1 cellular context compared by ENCODE assay signal in genomic region chr5:96279796-96280542, GRCh38.
TF ChIP-seq lines count a peak whose summit lies in the region.

No MANE protein-coding gene starts in this region.

TF ChIP-seq in SK-N-SH, 30 proteins besides CTCF, POLR2A, EP300 and RAD21 (continued from another document):
- TF ChIP-seq POLR2AphosphoS5 (IDR thresholded peaks at IDR 0.05; ENCODE audit: low read depth, low read length) = no peak
- TF ChIP-seq GABPA (IDR thresholded peaks at IDR 0.05; ENCODE audit: low read depth) = no peak
- TF ChIP-seq FOSL2 (IDR thresholded peaks at IDR 0.05; ENCODE audit: borderline replicate concordance, low read depth) = peak; percentile 85
- TF ChIP-seq RXRA (IDR thresholded peaks at IDR 0.05; ENCODE audit: borderline replicate concordance, low read depth) = no peak
- peak; percentile 60; the same call in 1 of the 2 replicates for TF ChIP-seq JUND (IDR thresholded peaks at IDR 0.05)
- TF ChIP-seq MXI1 (IDR thresholded peaks at IDR 0.05; ENCODE audit: low read depth, low read length) = no peak
